ENCODE assay signal across 23 cellular contexts in the genomic region with DNA sequence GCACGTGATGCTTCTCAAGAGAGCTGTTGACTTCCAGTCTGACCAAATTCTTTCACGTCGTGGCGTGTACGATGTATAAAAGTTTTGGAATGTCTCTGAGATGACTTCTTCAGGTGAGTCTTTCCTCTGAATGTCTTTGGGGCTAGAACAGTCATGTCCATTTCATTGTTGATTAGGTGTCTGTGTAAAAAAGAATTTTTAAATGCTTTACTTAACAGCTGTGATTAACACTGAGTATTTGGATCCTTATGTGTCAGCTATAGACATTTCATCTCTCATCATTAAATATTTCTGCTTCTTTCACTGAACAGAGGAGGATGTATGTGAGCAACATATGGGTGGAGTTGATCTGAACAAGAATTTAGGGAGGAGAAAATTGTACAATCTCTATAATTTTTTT. TPM values are rescaled to one million over a fixed set of nuclear protein-coding genes. Genes with fewer than 3 reads are reported as not detected.
A peak's percentile ranks its signal among the peaks of the same experiment; 100 is the strongest.
DNase-seq lines count a peak whose midpoint lies in the region; ATAC-seq and TF ChIP-seq lines count a peak whose summit lies in the region.
"Had no signal": no experiment of that assay in that cellular context is flagged by ENCODE, and none has a peak within 500 bp of the region (broad histone marks: within the 10 kb centered on the region; RNA-seq: fewer than 3 reads in every experiment).

No MANE protein-coding gene starts in this region.

- POLR2A ChIA-PET in MCF 10A (lab: Yijun Ruan, JAX), result interaction anchor here (0.6 to 1.7 kb wide), 9 partner anchors 21 to 153 kb away, joined by 3 to 10 read pairs (median 4); a partner anchor contains a TSS

- intact Hi-C loops in MCF 10A (cut with micrococcal nuclease), result no loop called here
- intact Hi-C loops in breast epithelium (cut with DNase I; ENCODE audit: low total_unique reads), result no loop called here
- intact Hi-C loops in body of pancreas (cut with DNase I), result no loop called here
- intact Hi-C loops in left colon (cut with DNase I, micrococcal nuclease), result no loop called here

- H3K9me3 Mint-ChIP-seq in MCF 10A (ENCODE audit: unreplicated experiment), result no peaks in the 10 kb centered on the region
- H3K9me3 Mint-ChIP-seq in type B pancreatic cell, result no peaks in the 10 kb centered on the region
- H3K9me3 Mint-ChIP-seq: CD8-positive, alpha-beta T cell had no signal

- TF ChIP-seq CTCF in MCF 10A (IDR thresholded peaks at IDR 0.05; ENCODE audit: unreplicated experiment) (no peak), breast epithelium (IDR thresholded peaks at IDR 0.05) (no peak), epithelial cell of esophagus (IDR thresholded peaks at IDR 0.05; ENCODE audit: insufficient read depth, low read depth, low read length, missing control alignments) (no peak), type B pancreatic cell (conservative IDR thresholded peaks at IDR 0.05) (no peak), body of pancreas (IDR thresholded peaks at IDR 0.05) (no peak)

- no peaks in the 10 kb centered on the region for H3K36me3 Mint-ChIP-seq in MCF 10A (ENCODE audit: insufficient read depth, unreplicated experiment)
- no peaks in the 10 kb centered on the region for H3K36me3 Mint-ChIP-seq in type B pancreatic cell
- H3K36me3 Mint-ChIP-seq: CD8-positive, alpha-beta T cell had no signal

- no peak for TF ChIP-seq POLR2A in breast epithelium (IDR thresholded peaks at IDR 0.05)
- TF ChIP-seq POLR2A in body of pancreas (IDR thresholded peaks at IDR 0.05), result no peak

- no peaks in the 10 kb centered on the region for H3K27me3 ChIP-seq in breast epithelium
- no peaks in the 10 kb centered on the region for H3K27me3 ChIP-seq in body of pancreas

- H3K4me3 Mint-ChIP-seq in MCF 10A (ENCODE audit: unreplicated experiment), result no peak overlapping the region
- no peak overlapping the region for H3K4me3 Mint-ChIP-seq in type B pancreatic cell
- H3K4me3 Mint-ChIP-seq: B cell; CD8-positive, alpha-beta T cell had no signal

- peaks cover 12% of the 10 kb centered on the region for H3K4me1 Mint-ChIP-seq in MCF 10A (ENCODE audit: insufficient read depth, unreplicated experiment)
- H3K4me1 Mint-ChIP-seq in type B pancreatic cell (ENCODE audit: unreplicated experiment), result peaks cover 5% of the 10 kb centered on the region
- H3K4me1 Mint-ChIP-seq: B cell had no signal

- H3K4me1 ChIP-seq in breast epithelium (no peaks in the 10 kb centered on the region), body of pancreas (no peaks in the 10 kb centered on the region)
- H3K4me1 ChIP-seq: Caco-2 had no signal

- H3K36me3 ChIP-seq in breast epithelium, result no peaks in the 10 kb centered on the region
- no peaks in the 10 kb centered on the region for H3K36me3 ChIP-seq in body of pancreas (replicated peaks in 1 of 2; ENCODE audit: insufficient read depth in 1 of 2, low read depth in 2 of 2)

- DNase-seq in MCF 10A (ENCODE audit: unreplicated experiment), result no peak
- DNase-seq in breast epithelium (ENCODE audit: low spot score in 2 of 2), result no peak
- DNase-seq in epithelial cell of esophagus (ENCODE audit: low read depth), result peak; percentile 98
- DNase-seq in kidney tubule cell (ENCODE audit: low spot score), result peak; percentile 52
- no peak for DNase-seq in type B pancreatic cell (ENCODE audit: extremely low spot score, unreplicated experiment)
- no peak for DNase-seq in body of pancreas
- DNase-seq in NCI-H1694 treated with DMSO at 0.1 percent for 48 hours (lab: John Stamatoyannopoulos, UW), result no peak
- no peak for DNase-seq in left colon
- DNase-seq: Caco-2; CD8-positive, alpha-beta T cell; HCEC 1CT; Karpas-422; MV-4-11; NCI-H1105 treated with DMSO at 0.1 percent for 48 hours; NCI-H146; NCI-H2029; NCI-H446 treated with DMSO at 0.1 percent for 48 hours; NCI-H526; Right ventricle myocardium superior had no signal

- CTCF ChIA-PET in MCF 10A (lab: Yijun Ruan, JAX), result interaction anchor here (0.6 to 1.2 kb wide), 3 partner anchors 82 to 184 kb away, joined by 3 to 4 read pairs (median 3); no protein-coding TSS in a partner anchor

- H3K27me3 Mint-ChIP-seq in MCF 10A (ENCODE audit: insufficient read depth, unreplicated experiment) (no peaks in the 10 kb centered on the region), type B pancreatic cell (no peaks in the 10 kb centered on the region)
- H3K27me3 Mint-ChIP-seq: B cell had no signal

- no peak for ATAC-seq in body of pancreas
- ATAC-seq in left colon, result no peak
- ATAC-seq: CD8-positive, alpha-beta T cell; GM12878 had no signal

- peak overlapping the region; percentile 77 for H3K27ac Mint-ChIP-seq in MCF 10A (ENCODE audit: low read depth, unreplicated experiment)
- peak overlapping the region; percentile 85 for H3K27ac Mint-ChIP-seq in type B pancreatic cell
- H3K27ac Mint-ChIP-seq: B cell; CD8-positive, alpha-beta T cell had no signal

- WGBS in body of pancreas, 2 donors, result 70 to 74% methylated on average over 5 of the region's 5 CpGs

- no TSS peak for BruUV-seq in MCF 10A (replicated peaks; lab: Mats Ljungman, UMichigan)

- H3K9me3 ChIP-seq in breast epithelium, result no peaks in the 10 kb centered on the region
- H3K9me3 ChIP-seq in body of pancreas, result no peaks in the 10 kb centered on the region
- H3K9me3 ChIP-seq: Caco-2 had no signal

- H3K4me3 ChIP-seq in breast epithelium, result no peak overlapping the region
- no peak overlapping the region for H3K4me3 ChIP-seq in epithelial cell of esophagus (ENCODE audit: low read length)
- H3K4me3 ChIP-seq in body of pancreas, result no peak overlapping the region
- H3K4me3 ChIP-seq: GM12878 had no signal

- no peak overlapping the region for H3K27ac ChIP-seq in breast epithelium
- H3K27ac ChIP-seq in body of pancreas, result no peak overlapping the region
- H3K27ac ChIP-seq: 22Rv1, C4-2B had no signal

RNA-seq across cellular contexts. Expression of a gene that starts 29.3 kb away (rescaled TPM):
- 24.1 and 33.5 TPM in 2 replicates for total RNA-seq in MCF 10A (2022)
- total RNA-seq in breast epithelium, result 10 to 100 TPM; 40.0 to 60.4 (median 49.6) TPM
- 36.9 and 40.1 TPM in 2 replicates for total RNA-seq in type B pancreatic cell (ENCODE audit: low replicate concordance)
- total RNA-seq in body of pancreas, result 10 to 100 TPM; 13.2 to 17.1 TPM
- 10 to 100 TPM; 40.5 to 47.0 TPM for total RNA-seq in left colon

Comparison
In these comparisons a context has a peak if more than half of its experiments do, and no peak if none do; other contexts are left out.
1. DNase-seq: peak in epithelial cell of esophagus (single experiment) and kidney tubule cell (single experiment); none in MCF 10A (single experiment), breast epithelium (0 of 2), type B pancreatic cell (single experiment), body of pancreas (0 of 4), NCI-H1694 treated with DMSO at 0.1 percent for 48 hours (single experiment) and left colon (0 of 2).